In the genomic region with DNA sequence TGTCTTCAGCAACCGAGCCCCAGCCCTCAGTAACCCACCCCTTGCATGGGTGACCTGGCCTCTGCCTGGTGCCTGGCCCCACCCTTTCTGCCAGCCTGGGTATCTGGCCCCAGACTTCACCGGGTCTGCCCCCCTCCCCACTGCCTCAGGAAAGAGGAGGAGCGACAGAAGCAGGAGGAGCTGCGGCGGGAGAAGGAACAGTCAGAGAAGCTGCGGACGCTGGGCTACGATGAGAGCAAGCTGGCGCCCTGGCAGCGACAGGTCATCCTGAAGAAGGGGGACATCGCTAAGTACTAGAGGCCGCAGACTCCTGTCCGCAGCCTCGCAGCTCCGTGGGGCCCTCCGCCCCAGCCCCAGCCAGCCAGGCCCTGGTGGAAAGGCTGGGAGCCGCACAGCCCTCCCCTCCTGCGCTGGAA, we compare ENCODE assay signal across 10 cellular contexts. TPM values are rescaled to one million over a fixed set of nuclear protein-coding genes. Genes with fewer than 3 reads are reported as not detected.
A peak's percentile ranks its signal among the peaks of the same experiment; 100 is the strongest.
DNase-seq lines count a peak whose midpoint lies in the region; ATAC-seq lines count a peak whose summit lies in the region.
"Had no signal": no experiment of that assay in that cellular context is flagged by ENCODE, and none has a peak within 500 bp of the region (broad histone marks: within the 10 kb centered on the region; RNA-seq: fewer than 3 reads in every experiment).

No MANE protein-coding gene starts in this region.

- peaks cover 10 to 14% of the 10 kb centered on the region in 2 donors for H3K36me3 Mint-ChIP-seq in activated T-cell treated with anti-CD3 and anti-CD28 coated beads, Interleukin-2, amount 50 U/mL, for 72 hours (ENCODE audit: insufficient read depth in 2 of 2)
- H3K36me3 Mint-ChIP-seq in immature natural killer cell, result peaks cover 0 to 9% (median 3%) of the 10 kb centered on the region in 3 donors

- no peaks in the 10 kb centered on the region for H3K9me3 Mint-ChIP-seq in activated T-cell treated with anti-CD3 and anti-CD28 coated beads, Interleukin-2, amount 50 U/mL, for 72 hours
- H3K9me3 Mint-ChIP-seq in immature natural killer cell, result no peaks in the 10 kb centered on the region
- H3K9me3 Mint-ChIP-seq in stimulated activated naive CD8-positive, alpha-beta T cell treated with anti-CD3 and anti-CD28 coated beads, Interleukin-15, amount 100 ng/mL, for 72 hours, result no peaks in the 10 kb centered on the region
- H3K9me3 Mint-ChIP-seq: dendritic cell treated with granulocyte-macrophage colony-stimulating factor and Interleukin-4, amounts not matched to agents 40 ng/mL and 50 ng/mL, for 4 days had no signal

- peak overlapping the region; percentile 58 for H3K27ac Mint-ChIP-seq in activated T-cell treated with anti-CD3 and anti-CD28 coated beads, Interleukin-2, amount 50 U/mL, for 72 hours
- peak overlapping the region; percentile 58 to 92 (median 86) for H3K27ac Mint-ChIP-seq in immature natural killer cell
- peak overlapping the region; percentile 91 to 93 for H3K27ac Mint-ChIP-seq in stimulated activated naive CD8-positive, alpha-beta T cell treated with anti-CD3 and anti-CD28 coated beads, Interleukin-15, amount 100 ng/mL, for 72 hours
- H3K27ac Mint-ChIP-seq: dendritic cell treated with granulocyte-macrophage colony-stimulating factor and Interleukin-4, amounts not matched to agents 40 ng/mL and 50 ng/mL, for 4 days had no signal

- peaks cover 15% of the 10 kb centered on the region for H3K27me3 Mint-ChIP-seq in activated T-cell treated with anti-CD3 and anti-CD28 coated beads, Interleukin-2, amount 50 U/mL, for 72 hours (ENCODE audit: low read depth)
- H3K27me3 Mint-ChIP-seq in immature natural killer cell (ENCODE audit: low read depth in 3 of 3), result peaks cover 9 to 18% (median 14%) of the 10 kb centered on the region in 3 donors
- H3K27me3 Mint-ChIP-seq in stimulated activated naive CD8-positive, alpha-beta T cell treated with anti-CD3 and anti-CD28 coated beads, Interleukin-15, amount 100 ng/mL, for 72 hours, result peaks cover 25% of the 10 kb centered on the region

- H3K4me1 ChIP-seq in aorta (ENCODE audit: control insufficient read depth in 1 of 2, insufficient read depth in 2 of 2, low read length in 2 of 2), result no peaks in the 10 kb centered on the region

- peak; percentile 46 to 54 for ATAC-seq in activated T-cell treated with anti-CD3 and anti-CD28 coated beads, Interleukin-2, amount 50 U/mL, for 72 hours (replicated peaks in 1 of 2)
- peak; percentile 47 for ATAC-seq in stimulated activated naive CD8-positive, alpha-beta T cell treated with anti-CD3 and anti-CD28 coated beads, Interleukin-15, amount 100 ng/mL, for 72 hours
- ATAC-seq in aorta (ENCODE audit: low FRiP score), result no peak

- DNase-seq in NCI-H82 (lab: John Stamatoyannopoulos, UW), result peak; percentile 27
- no peak for DNase-seq in NCI-H82 treated with DMSO at 0.1 percent for 48 hours (lab: John Stamatoyannopoulos, UW; ENCODE audit: unreplicated experiment)
- peak; percentile 59 to 67 for DNase-seq in activated T-cell treated with anti-CD3 and anti-CD28 coated beads, Interleukin-2, amount 50 U/mL, for 72 hours
- DNase-seq in immature natural killer cell, result peak in 2 of 3 donors; percentile 15 to 26
- peak in 1 of 2 donors; percentile 63 for DNase-seq in stimulated activated naive CD8-positive, alpha-beta T cell treated with anti-CD3 and anti-CD28 coated beads, Interleukin-15, amount 100 ng/mL, for 72 hours
- no peak for DNase-seq in aorta
- no peak for DNase-seq in G401 (ENCODE audit: low spot score)
- DNase-seq in NCI-H1092 treated with DMSO at 0.1 percent for 48 hours (lab: John Stamatoyannopoulos, UW), result no peak

- in situ Hi-C loops in G401 (cut with HindIII; ENCODE audit: low sequenced_read_pairs), result no loop called here

- WGBS in aorta, 2 donors, result 17 to 27% methylated on average over 13 to 18 of the region's 18 CpGs

- no peaks in the 10 kb centered on the region for H3K9me3 ChIP-seq in aorta (ENCODE audit: control insufficient read depth, low read length)

- peaks cover 58% of the 10 kb centered on the region for H3K4me1 Mint-ChIP-seq in activated T-cell treated with anti-CD3 and anti-CD28 coated beads, Interleukin-2, amount 50 U/mL, for 72 hours (ENCODE audit: low read depth)
- H3K4me1 Mint-ChIP-seq in immature natural killer cell, result peaks cover 16 to 34% of the 10 kb centered on the region in 2 donors
- peaks cover 71% of the 10 kb centered on the region for H3K4me1 Mint-ChIP-seq in stimulated activated naive CD8-positive, alpha-beta T cell treated with anti-CD3 and anti-CD28 coated beads, Interleukin-15, amount 100 ng/mL, for 72 hours

- H3K27me3 ChIP-seq in aorta (ENCODE audit: control insufficient read depth in 1 of 2, insufficient read depth in 2 of 2, low read length in 1 of 2), result no peaks in the 10 kb centered on the region

- H3K4me3 Mint-ChIP-seq in activated T-cell treated with anti-CD3 and anti-CD28 coated beads, Interleukin-2, amount 50 U/mL, for 72 hours, result peak overlapping the region; percentile 80 to 90
- H3K4me3 Mint-ChIP-seq in immature natural killer cell, result peak overlapping the region; percentile 77 to 85 (median 83)
- H3K4me3 Mint-ChIP-seq in stimulated activated naive CD8-positive, alpha-beta T cell treated with anti-CD3 and anti-CD28 coated beads, Interleukin-15, amount 100 ng/mL, for 72 hours, result peak overlapping the region; percentile 72 to 75

- intact Hi-C loops in aorta (cut with DNase I), result no loop called here

- no peaks in the 10 kb centered on the region for H3K36me3 ChIP-seq in aorta (ENCODE audit: control insufficient read depth in 1 of 2, insufficient read depth in 2 of 2, low read length in 1 of 2)

- H3K27ac ChIP-seq in aorta (ENCODE audit: low read depth in 1 of 2, low read length in 2 of 2), result no peak overlapping the region

- H3K4me3 ChIP-seq in aorta (ENCODE audit: low read length in 2 of 2), result no peak overlapping the region

RNA-seq across cellular contexts. Expression of a gene that starts 6.1 kb away (rescaled TPM):
- total RNA-seq in activated T-cell treated with anti-CD3 and anti-CD28 coated beads, Interleukin-2, amount 50 U/mL, for 72 hours, result 100 to 1,000 TPM in 1 of 2 donors, 10 to 100 TPM in 1; 89.2 to 101 TPM
- polyA plus RNA-seq in immature natural killer cell (10 to 100 TPM in 1 of 3 donors, 1 to 10 TPM in 2; 3.1 to 15.3 (median 9.8) TPM), aorta (10 to 100 TPM in 1 of 2 donors, 1 to 10 TPM in 1; 9.6 to 22.9 TPM)
- 10 to 100 TPM in 1 of 2 donors, 1 to 10 TPM in 1; 6.5 to 34.6 TPM for total RNA-seq in aorta
- 4.9 and 6.1 TPM in 2 replicates for total RNA-seq in G401 (2014; rRNA removed; shearing (Covaris generic))

RNA-seq across cellular contexts. Expression of a gene that starts 31.6 kb away (rescaled TPM):
- 1 to 10 TPM; 2.6 to 3.2 TPM for total RNA-seq in activated T-cell treated with anti-CD3 and anti-CD28 coated beads, Interleukin-2, amount 50 U/mL, for 72 hours
- polyA plus RNA-seq in immature natural killer cell (under 1 TPM in 1 of 3 donors, not detected in 2; 0.08 TPM), aorta (1 to 10 TPM; 2.6 to 8.0 TPM)
- total RNA-seq in aorta, result 10 to 100 TPM in 1 of 2 donors, 1 to 10 TPM in 1; 6.6 to 39.3 TPM
- total RNA-seq in G401 (2014; rRNA removed; shearing (Covaris generic)), result 8.2 and 8.6 TPM in 2 replicates

RNA-seq across cellular contexts. Expression of a gene that starts 35.3 kb away (rescaled TPM):
- total RNA-seq in activated T-cell treated with anti-CD3 and anti-CD28 coated beads, Interleukin-2, amount 50 U/mL, for 72 hours, result 1 to 10 TPM; 1.3 to 2.0 TPM
- polyA plus RNA-seq in immature natural killer cell, result not detected
- under 1 TPM; 0.29 to 0.84 TPM for total RNA-seq in aorta
- polyA plus RNA-seq in aorta, result 10 to 100 TPM in 1 of 2 donors, under 1 TPM in 1; 0.54 to 28.7 TPM
- 0.07 TPM in 1 of 2 replicates, not detected in the other for total RNA-seq in G401 (2014; rRNA removed; shearing (Covaris generic))
- total RNA-seq: A172 had no signal

RNA-seq across cellular contexts. Expression of a gene that starts 40.1 kb away (rescaled TPM):
- 1 to 10 TPM in 1 of 2 donors, under 1 TPM in 1; 0.44 to 1.2 TPM for total RNA-seq in activated T-cell treated with anti-CD3 and anti-CD28 coated beads, Interleukin-2, amount 50 U/mL, for 72 hours
- polyA plus RNA-seq in immature natural killer cell, result not detected
- under 1 TPM in 1 of 2 donors, not detected in 1; 0.49 TPM for total RNA-seq in aorta
- 1 to 10 TPM in 1 of 2 donors, not detected in 1; 1.4 TPM for polyA plus RNA-seq in aorta
- total RNA-seq in G401 (2014; rRNA removed; shearing (Covaris generic)), result 1.6 and 3.1 TPM in 2 replicates

Comparison
In these comparisons a context has a peak if more than half of its experiments do, and no peak if none do; other contexts are left out.
1. DNase-seq: peak in NCI-H82 (single experiment), activated T-cell treated with anti-CD3 and anti-CD28 coated beads, Interleukin-2, amount 50 U/mL, for 72 hours (2 of 2) and immature natural killer cell (2 of 3); none in NCI-H82 treated with DMSO at 0.1 percent for 48 hours (single experiment), aorta (0 of 2), G401 (single experiment) and NCI-H1092 treated with DMSO at 0.1 percent for 48 hours (single experiment).
2. Peak in every context shown above with its lines, with median percentiles within 50 percentile points of each other: H3K27ac Mint-ChIP-seq and H3K4me3 Mint-ChIP-seq.